ENCODE assay signal across 9 cellular contexts in genomic region chr5:59661939-59662615, GRCh38.
DNase-seq lines count a peak whose midpoint lies in the region; ATAC-seq and TF ChIP-seq lines count a peak whose summit lies in the region.
"Had no signal": no experiment of that assay in that cellular context is flagged by ENCODE, and none has a peak within 500 bp of the region (broad histone marks: within the 10 kb centered on the region; RNA-seq: fewer than 3 reads in every experiment).

No MANE protein-coding gene starts in this region.

- DNase-seq in activated CD4-positive, alpha-beta T cell treated with anti-CD3 and anti-CD28 coated beads, Interleukin-2, amount 10 ng/mL, durations not matched to agents 7 days and 5 days = no peak
- DNase-seq in activated CD4-positive, alpha-beta T cell treated with anti-CD3 and anti-CD28 coated beads, Interleukin-2, amount 50 U/mL, for 48 hours = no peak
- DNase-seq in NCI-H2227 treated with DMSO at 0.1 percent for 48 hours (lab: John Stamatoyannopoulos, UW) (peak; percentile 48), foreskin melanocyte (peak; percentile 69), tibial artery (no peak), omental fat pad (ENCODE audit: low spot score) (no peak), HCEC 1CT (no peak)

- no peak overlapping the region for H3K4me3 Mint-ChIP-seq in activated CD4-positive, alpha-beta T cell treated with anti-CD3 and anti-CD28 coated beads, Interleukin-2, amount 10 ng/mL, durations not matched to agents 7 days and 5 days
- H3K4me3 Mint-ChIP-seq: central memory CD8-positive, alpha-beta T cell had no signal

- CTCF ChIA-PET in activated CD4-positive, alpha-beta T cell treated with anti-CD3 and anti-CD28 coated beads, Interleukin-2, amount 10 ng/mL, durations not matched to agents 7 days and 5 days (lab: Charles Lee) = interaction anchor here (0.6 kb wide), 1 partner anchor 31 kb away, joined by 3 read pairs; no protein-coding TSS in a partner anchor

- H3K27ac ChIP-seq in tibial artery = peak overlapping the region; percentile 54 to 62

- no peaks in the 10 kb centered on the region for H3K27me3 Mint-ChIP-seq in activated CD4-positive, alpha-beta T cell treated with anti-CD3 and anti-CD28 coated beads, Interleukin-2, amount 10 ng/mL, durations not matched to agents 7 days and 5 days
- H3K27me3 Mint-ChIP-seq: central memory CD8-positive, alpha-beta T cell had no signal

- POLR2A ChIA-PET in activated CD4-positive, alpha-beta T cell treated with anti-CD3 and anti-CD28 coated beads, Interleukin-2, amount 10 ng/mL, durations not matched to agents 7 days and 5 days (lab: Charles Lee) = no interaction called here

- ATAC-seq in omental fat pad (ENCODE audit: low FRiP score) (no peak), HG03439 (IDR thresholded peaks at IDR 0.05; ENCODE audit: unreplicated experiment) (no peak)

- H3K36me3 ChIP-seq in tibial artery = no peaks in the 10 kb centered on the region

- H3K4me1 ChIP-seq in tibial artery = peaks cover 0 to 63% (median 13%) of the 10 kb centered on the region in 4 donors

- intact Hi-C loops in tibial artery (cut with DNase I; ENCODE audit: low total_unique reads) = loop anchor here (5.0 to 10.0 kb wide), 3 partner anchors 133 to 270 kb away; no protein-coding TSS in a partner anchor

- no peaks in the 10 kb centered on the region for H3K9me3 ChIP-seq in tibial artery

- no peaks in the 10 kb centered on the region for H3K9me3 Mint-ChIP-seq in activated CD4-positive, alpha-beta T cell treated with anti-CD3 and anti-CD28 coated beads, Interleukin-2, amount 10 ng/mL, durations not matched to agents 7 days and 5 days
- H3K9me3 Mint-ChIP-seq: central memory CD8-positive, alpha-beta T cell had no signal

- peak overlapping the region; percentile 42 for H3K27ac Mint-ChIP-seq in activated CD4-positive, alpha-beta T cell treated with anti-CD3 and anti-CD28 coated beads, Interleukin-2, amount 10 ng/mL, durations not matched to agents 7 days and 5 days

- TF ChIP-seq CTCF in tibial artery (IDR thresholded peaks at IDR 0.05) (no peak), omental fat pad (IDR thresholded peaks at IDR 0.05) (no peak)

- H3K36me3 Mint-ChIP-seq in activated CD4-positive, alpha-beta T cell treated with anti-CD3 and anti-CD28 coated beads, Interleukin-2, amount 10 ng/mL, durations not matched to agents 7 days and 5 days (ENCODE audit: low read depth) = no peaks in the 10 kb centered on the region

- H3K4me3 ChIP-seq in tibial artery = peak overlapping the region in 1 of 2 donors; percentile 21

- peaks cover 18% of the 10 kb centered on the region for H3K4me1 Mint-ChIP-seq in activated CD4-positive, alpha-beta T cell treated with anti-CD3 and anti-CD28 coated beads, Interleukin-2, amount 10 ng/mL, durations not matched to agents 7 days and 5 days
- H3K4me1 Mint-ChIP-seq: central memory CD8-positive, alpha-beta T cell had no signal

- H3K27me3 ChIP-seq in tibial artery = no peaks in the 10 kb centered on the region

Comparison
In these comparisons a context has a peak if more than half of its experiments do, and no peak if none do; other contexts are left out.
1. DNase-seq: peak in NCI-H2227 treated with DMSO at 0.1 percent for 48 hours (single experiment) and foreskin melanocyte (single experiment); none in activated CD4-positive, alpha-beta T cell treated with anti-CD3 and anti-CD28 coated beads, Interleukin-2, amount 10 ng/mL, durations not matched to agents 7 days and 5 days (single experiment), activated CD4-positive, alpha-beta T cell treated with anti-CD3 and anti-CD28 coated beads, Interleukin-2, amount 50 U/mL, for 48 hours (0 of 2), tibial artery (0 of 2), omental fat pad (single experiment) and HCEC 1CT (single experiment).